Comparison of ENCODE assay signal across 35 cellular contexts in genomic region chr17:40962059-40962561, GRCh38. TPM values are rescaled to one million over a fixed set of nuclear protein-coding genes. Genes with fewer than 3 reads are reported as not detected.
"Had no signal": no experiment of that assay in that cellular context is flagged by ENCODE, and none has a peak within 500 bp of the region (broad histone marks: within the 10 kb centered on the region; RNA-seq: fewer than 3 reads in every experiment).

No MANE protein-coding gene starts in this region.

- H3K9me3 Mint-ChIP-seq: activated CD4-positive, alpha-beta memory T cell treated with anti-CD3 and anti-CD28 coated beads, Interleukin-2, amount 10 ng/mL, durations not matched to agents 7 days and 5 days; activated CD4-positive, alpha-beta T cell treated with anti-CD3 and anti-CD28 coated beads, Interleukin-2, amount 10 ng/mL, durations not matched to agents 7 days and 5 days; activated T-cell treated with anti-CD3 and anti-CD28 coated beads, Interleukin-2, amount 50 U/mL, for 4 hours; activated T-helper 17 cell treated with anti-CD3 and anti-CD28 coated beads, Interleukin-2, amount 50 U/mL, for 72 hours; natural killer cell; neural progenitor cell; stimulated activated memory B cell treated with anti-CD40 and anti-IgM and Interleukin-4, amounts not matched to agents 10 μg/mL and 1 μg/mL and 100 μg/mL, for 72 hours; stimulated activated naive CD8-positive, alpha-beta T cell treated with anti-CD3 and anti-CD28 coated beads, Interleukin-15, amount 100 ng/mL, for 72 hours; T-helper 1 cell treated with Interleukin-12 subunit alpha and Interleukin-12 subunit beta and Interleukin-4 antibody, amounts not matched to agents 30 μg/mL and 1 μg/mL, for 36 hours had no signal

- ATAC-seq: activated T-cell treated with anti-CD3 and anti-CD28 coated beads, Interleukin-2, amount 50 U/mL, for 4 hours; activated T-helper 17 cell treated with anti-CD3 and anti-CD28 coated beads, Interleukin-2, amount 50 U/mL, for 72 hours; heart right ventricle; left lung; lower lobe of right lung; natural killer cell; sciatic nerve; stimulated activated memory B cell treated with anti-CD40 and anti-IgM and Interleukin-4, amounts not matched to agents 10 μg/mL and 1 μg/mL and 100 μg/mL, for 72 hours; stimulated activated naive CD8-positive, alpha-beta T cell treated with anti-CD3 and anti-CD28 coated beads, Interleukin-15, amount 100 ng/mL, for 72 hours had no signal

- H2AFZ ChIP-seq: neural progenitor cell had no signal

- H3K36me3 ChIP-seq: breast epithelium, esophagus muscularis mucosa, heart right ventricle, left lung, lower lobe of right lung, neural progenitor cell, upper lobe of left lung had no signal

- DNase-seq: activated CD4-positive, alpha-beta memory T cell treated with anti-CD3 and anti-CD28 coated beads, Interleukin-2, amount 10 ng/mL, durations not matched to agents 7 days and 5 days; activated CD4-positive, alpha-beta T cell treated with anti-CD3 and anti-CD28 coated beads for 1 hour; activated CD4-positive, alpha-beta T cell treated with anti-CD3 and anti-CD28 coated beads, Interleukin-2, amount 10 ng/mL, durations not matched to agents 7 days and 5 days; activated CD8-positive, alpha-beta memory T cell treated with anti-CD3 and anti-CD28 coated beads, Interleukin-2, amount 50 U/mL, for 48 hours; activated gamma-delta T cell treated with Interleukin-2 at 50 U/mL for 16 hours; activated naive CD4-positive, alpha-beta T cell treated with anti-CD3 and anti-CD28 coated beads, Interleukin-2, amount 50 U/mL, for 16 hours; activated T-cell treated with anti-CD3 and anti-CD28 coated beads, Interleukin-2, amount 50 U/mL, for 4 hours; amygdala; dermis blood vessel endothelial cell; effector CD4-positive, alpha-beta T cell; foreskin melanocyte; heart right ventricle; left lung; lower lobe of right lung; mesenchymal stem cell; natural killer cell; occipital lobe; posterior cingulate gyrus; small intestine; stimulated activated CD4-positive, alpha-beta T cell treated with anti-CD3 and anti-CD28 coated beads, Interleukin-1b, Interleukin-23, amount 100 ng/mL, for 48 hours; stimulated activated CD4-positive, alpha-beta T cell treated with anti-CD3 and anti-CD28 coated beads, Interleukin-4, amount 100 ng/mL, for 4 hours; stimulated activated CD8-positive, alpha-beta memory T cell treated with anti-CD3 and anti-CD28 coated beads, Interleukin-4, amount 100 ng/mL, for 48 hours; stimulated activated naive CD8-positive, alpha-beta T cell treated with anti-CD3 and anti-CD28 coated beads, Interleukin-15, amount 100 ng/mL, for 72 hours; substantia nigra; T1000; upper lobe of left lung had no signal

- H3K9ac ChIP-seq: neural progenitor cell had no signal

- H3K4me1 Mint-ChIP-seq: activated CD4-positive, alpha-beta memory T cell treated with anti-CD3 and anti-CD28 coated beads, Interleukin-2, amount 10 ng/mL, durations not matched to agents 7 days and 5 days; natural killer cell; neural progenitor cell; stimulated activated naive CD8-positive, alpha-beta T cell treated with anti-CD3 and anti-CD28 coated beads, Interleukin-15, amount 100 ng/mL, for 72 hours had no signal

- H3K4me1 ChIP-seq: esophagus muscularis mucosa, heart right ventricle, left lung, neural progenitor cell had no signal

- H3K36me3 Mint-ChIP-seq: natural killer cell; neural progenitor cell; stimulated activated memory B cell treated with anti-CD40 and anti-IgM and Interleukin-4, amounts not matched to agents 10 μg/mL and 1 μg/mL and 100 μg/mL, for 72 hours had no signal

- H3K27me3 Mint-ChIP-seq: activated CD4-positive, alpha-beta memory T cell treated with anti-CD3 and anti-CD28 coated beads, Interleukin-2, amount 10 ng/mL, durations not matched to agents 7 days and 5 days; stimulated activated naive CD8-positive, alpha-beta T cell treated with anti-CD3 and anti-CD28 coated beads, Interleukin-15, amount 100 ng/mL, for 72 hours had no signal

- H3K27me3 ChIP-seq: breast epithelium, left lung, neural progenitor cell, upper lobe of left lung had no signal

- H3K27ac ChIP-seq: breast epithelium, esophagus muscularis mucosa, heart right ventricle, left lung, lower lobe of right lung, neural progenitor cell, upper lobe of left lung had no signal

- H3K4me3 Mint-ChIP-seq: activated CD4-positive, alpha-beta memory T cell treated with anti-CD3 and anti-CD28 coated beads, Interleukin-2, amount 10 ng/mL, durations not matched to agents 7 days and 5 days; activated CD4-positive, alpha-beta T cell treated with anti-CD3 and anti-CD28 coated beads, Interleukin-2, amount 10 ng/mL, durations not matched to agents 7 days and 5 days; activated T-cell treated with anti-CD3 and anti-CD28 coated beads, Interleukin-2, amount 50 U/mL, for 4 hours; activated T-helper 17 cell treated with anti-CD3 and anti-CD28 coated beads, Interleukin-2, amount 50 U/mL, for 72 hours; natural killer cell; neural progenitor cell; stimulated activated memory B cell treated with anti-CD40 and anti-IgM and Interleukin-4, amounts not matched to agents 10 μg/mL and 1 μg/mL and 100 μg/mL, for 72 hours; stimulated activated naive CD8-positive, alpha-beta T cell treated with anti-CD3 and anti-CD28 coated beads, Interleukin-15, amount 100 ng/mL, for 72 hours; T-helper 1 cell treated with Interleukin-12 subunit alpha and Interleukin-12 subunit beta and Interleukin-4 antibody, amounts not matched to agents 30 μg/mL and 1 μg/mL, for 36 hours had no signal

- H3K27ac Mint-ChIP-seq: activated CD4-positive, alpha-beta memory T cell treated with anti-CD3 and anti-CD28 coated beads, Interleukin-2, amount 10 ng/mL, durations not matched to agents 7 days and 5 days; activated CD4-positive, alpha-beta T cell treated with anti-CD3 and anti-CD28 coated beads, Interleukin-2, amount 10 ng/mL, durations not matched to agents 7 days and 5 days; activated T-helper 17 cell treated with anti-CD3 and anti-CD28 coated beads, Interleukin-2, amount 50 U/mL, for 72 hours; natural killer cell; neural progenitor cell; stimulated activated memory B cell treated with anti-CD40 and anti-IgM and Interleukin-4, amounts not matched to agents 10 μg/mL and 1 μg/mL and 100 μg/mL, for 72 hours; stimulated activated naive CD8-positive, alpha-beta T cell treated with anti-CD3 and anti-CD28 coated beads, Interleukin-15, amount 100 ng/mL, for 72 hours; T-helper 1 cell treated with Interleukin-12 subunit alpha and Interleukin-12 subunit beta and Interleukin-4 antibody, amounts not matched to agents 30 μg/mL and 1 μg/mL, for 36 hours had no signal

- H3K4me2 ChIP-seq: neural progenitor cell had no signal

- H3K9me3 ChIP-seq: breast epithelium, esophagus muscularis mucosa, heart right ventricle, left lung, lower lobe of right lung, upper lobe of left lung had no signal

- H3K4me3 ChIP-seq: breast epithelium, esophagus muscularis mucosa, heart right ventricle, left lung, lower lobe of right lung, neural progenitor cell, upper lobe of left lung had no signal

RNA-seq across cellular contexts. Expression of gene KRT39, which starts 4.6 kb away (rescaled TPM):
- total RNA-seq: activated CD4-positive, alpha-beta memory T cell treated with anti-CD3 and anti-CD28 coated beads, Interleukin-2, amount 10 ng/mL, durations not matched to agents 7 days and 5 days; activated CD4-positive, alpha-beta T cell treated with anti-CD3 and anti-CD28 coated beads, Interleukin-2, amount 10 ng/mL, durations not matched to agents 7 days and 5 days; activated T-cell treated with anti-CD3 and anti-CD28 coated beads, Interleukin-2, amount 50 U/mL, for 4 hours; activated T-helper 17 cell treated with anti-CD3 and anti-CD28 coated beads, Interleukin-2, amount 50 U/mL, for 72 hours; breast epithelium; dermis blood vessel endothelial cell; esophagus muscularis mucosa; glomerular endothelial cell; heart right ventricle; natural killer cell; occipital lobe; renal cortical epithelial cell; sciatic nerve; upper lobe of left lung had no signal
- polyA plus RNA-seq: heart right ventricle had no signal

RNA-seq across cellular contexts. Expression of gene KRT40, which starts 22.0 kb away (rescaled TPM):
- total RNA-seq: activated CD4-positive, alpha-beta memory T cell treated with anti-CD3 and anti-CD28 coated beads, Interleukin-2, amount 10 ng/mL, durations not matched to agents 7 days and 5 days; activated CD4-positive, alpha-beta T cell treated with anti-CD3 and anti-CD28 coated beads, Interleukin-2, amount 10 ng/mL, durations not matched to agents 7 days and 5 days; activated T-cell treated with anti-CD3 and anti-CD28 coated beads, Interleukin-2, amount 50 U/mL, for 4 hours; activated T-helper 17 cell treated with anti-CD3 and anti-CD28 coated beads, Interleukin-2, amount 50 U/mL, for 72 hours; dermis blood vessel endothelial cell; esophagus muscularis mucosa; glomerular endothelial cell; heart right ventricle; left lung; natural killer cell; occipital lobe; renal cortical epithelial cell; sciatic nerve had no signal
- polyA plus RNA-seq: heart right ventricle had no signal

RNA-seq across cellular contexts. Expression of gene KRT23, which starts 24.7 kb away (rescaled TPM):
- total RNA-seq: activated CD4-positive, alpha-beta memory T cell treated with anti-CD3 and anti-CD28 coated beads, Interleukin-2, amount 10 ng/mL, durations not matched to agents 7 days and 5 days; activated CD4-positive, alpha-beta T cell treated with anti-CD3 and anti-CD28 coated beads, Interleukin-2, amount 10 ng/mL, durations not matched to agents 7 days and 5 days; activated T-cell treated with anti-CD3 and anti-CD28 coated beads, Interleukin-2, amount 50 U/mL, for 4 hours; glomerular endothelial cell had no signal

RNA-seq across cellular contexts. Expression of gene KRTAP3-3, which starts 31.9 kb away (rescaled TPM):
- total RNA-seq: activated CD4-positive, alpha-beta memory T cell treated with anti-CD3 and anti-CD28 coated beads, Interleukin-2, amount 10 ng/mL, durations not matched to agents 7 days and 5 days; activated CD4-positive, alpha-beta T cell treated with anti-CD3 and anti-CD28 coated beads, Interleukin-2, amount 10 ng/mL, durations not matched to agents 7 days and 5 days; activated T-cell treated with anti-CD3 and anti-CD28 coated beads, Interleukin-2, amount 50 U/mL, for 4 hours; activated T-helper 17 cell treated with anti-CD3 and anti-CD28 coated beads, Interleukin-2, amount 50 U/mL, for 72 hours; breast epithelium; dermis blood vessel endothelial cell; esophagus muscularis mucosa; glomerular endothelial cell; heart right ventricle; left lung; lower lobe of right lung; natural killer cell; occipital lobe; renal cortical epithelial cell; sciatic nerve; upper lobe of left lung had no signal
- polyA plus RNA-seq: heart right ventricle, small intestine had no signal

RNA-seq across cellular contexts. Expression of gene KRTAP3-2, which starts 37.6 kb away (rescaled TPM):
- total RNA-seq: activated CD4-positive, alpha-beta memory T cell treated with anti-CD3 and anti-CD28 coated beads, Interleukin-2, amount 10 ng/mL, durations not matched to agents 7 days and 5 days; activated CD4-positive, alpha-beta T cell treated with anti-CD3 and anti-CD28 coated beads, Interleukin-2, amount 10 ng/mL, durations not matched to agents 7 days and 5 days; activated T-cell treated with anti-CD3 and anti-CD28 coated beads, Interleukin-2, amount 50 U/mL, for 4 hours; activated T-helper 17 cell treated with anti-CD3 and anti-CD28 coated beads, Interleukin-2, amount 50 U/mL, for 72 hours; breast epithelium; dermis blood vessel endothelial cell; esophagus muscularis mucosa; glomerular endothelial cell; heart right ventricle; left lung; lower lobe of right lung; natural killer cell; occipital lobe; renal cortical epithelial cell; sciatic nerve; upper lobe of left lung had no signal
- polyA plus RNA-seq: heart right ventricle, small intestine had no signal
